17 cellular contexts compared by ENCODE assay signal in the genomic region with DNA sequence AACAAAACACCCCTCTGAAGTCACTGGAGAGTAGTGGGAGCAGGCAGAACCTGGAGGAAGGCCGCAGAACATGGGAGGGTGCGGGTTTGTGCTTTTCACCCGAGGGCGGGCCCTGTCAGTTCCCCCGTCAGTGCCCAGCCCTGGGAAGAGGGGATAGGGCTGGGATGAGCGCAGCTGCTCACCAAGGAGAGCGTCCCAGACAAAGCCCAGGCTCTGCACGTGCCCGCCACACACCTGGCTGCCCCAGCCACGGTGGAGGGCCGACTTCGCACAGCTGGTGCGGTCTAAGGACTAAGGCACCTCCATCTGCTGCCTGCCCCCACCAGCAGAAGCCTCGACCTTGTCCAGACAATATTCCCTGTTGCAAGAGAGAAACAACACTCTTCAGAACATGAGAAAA. TPM values are rescaled to one million over a fixed set of nuclear protein-coding genes. Genes with fewer than 3 reads are reported as not detected.
A peak's percentile ranks its signal among the peaks of the same experiment; 100 is the strongest.
DNase-seq lines count a peak whose midpoint lies in the region; ATAC-seq and TF ChIP-seq lines count a peak whose summit lies in the region.
"Had no signal": no experiment of that assay in that cellular context is flagged by ENCODE, and none has a peak within 500 bp of the region (broad histone marks: within the 10 kb centered on the region; RNA-seq: fewer than 3 reads in every experiment).

No MANE protein-coding gene starts in this region.

- no peak overlapping the region for H3K23ac ChIP-seq in mesenchymal stem cell (ENCODE audit: low read length in 2 of 2)

- peaks cover 10% of the 10 kb centered on the region for H3K4me1 ChIP-seq in mesenchymal stem cell (ENCODE audit: control insufficient read depth, insufficient read depth, low read depth, low read length)
- H3K4me1 ChIP-seq in upper lobe of right lung = peaks cover 4% of the 10 kb centered on the region

- no peaks in the 10 kb centered on the region for H3K27me3 ChIP-seq in mesenchymal stem cell (ENCODE audit: control insufficient read depth in 1 of 2, insufficient read depth in 1 of 2, low read length in 2 of 2)
- H3K27me3 ChIP-seq in upper lobe of right lung = no peaks in the 10 kb centered on the region
- H3K27me3 ChIP-seq in brain microvascular endothelial cell (replicated peaks) = no peaks in the 10 kb centered on the region
- H3K27me3 ChIP-seq: BLaER1 had no signal

- H2BK120ac ChIP-seq in mesenchymal stem cell (ENCODE audit: low read depth, low read length) = no peak overlapping the region

- no peak overlapping the region for H4K91ac ChIP-seq in mesenchymal stem cell (ENCODE audit: low read length)

- no peak overlapping the region for H2BK15ac ChIP-seq in mesenchymal stem cell (ENCODE audit: low read depth, poor library complexity, severe bottlenecking)

- no peak overlapping the region for H3K4me3 Mint-ChIP-seq in natural killer cell treated with Interleukin-12 subunit alpha and Interleukin-12 subunit beta and Interleukin-15 and Interleukin-18, amount 100 ng/mL, for 72 hours
- H3K4me3 Mint-ChIP-seq in natural killer cell (no peak overlapping the region), chondrocyte (ENCODE audit: unreplicated experiment) (no peak overlapping the region)
- H3K4me3 Mint-ChIP-seq: CD8-positive, alpha-beta memory T cell; HFFc6 had no signal

- H3K4me3 ChIP-seq in mesenchymal stem cell (ENCODE audit: insufficient read depth in 1 of 2, low read depth in 1 of 2, low read length in 2 of 2) (no peak overlapping the region), upper lobe of right lung (no peak overlapping the region), brain microvascular endothelial cell (ENCODE audit: low read depth, low read length) (no peak overlapping the region)
- H3K4me3 ChIP-seq: BLaER1 had no signal

- ATAC-seq in natural killer cell treated with Interleukin-12 subunit alpha and Interleukin-12 subunit beta and Interleukin-15 and Interleukin-18, amount 100 ng/mL, for 72 hours = no peak
- no peak for ATAC-seq in natural killer cell
- no peak for ATAC-seq in upper lobe of right lung
- ATAC-seq in HG02623 (IDR thresholded peaks at IDR 0.05; ENCODE audit: unreplicated experiment) = no peak

- H2BK5ac ChIP-seq in mesenchymal stem cell (ENCODE audit: low read depth, low read length, poor library complexity, severe bottlenecking) = no peak overlapping the region

- no peak overlapping the region for H4K8ac ChIP-seq in mesenchymal stem cell (ENCODE audit: low read length)

- H3K4me2 ChIP-seq in mesenchymal stem cell (ENCODE audit: low read length, poor library complexity, severe bottlenecking) = no peak overlapping the region
- H3K4me2 ChIP-seq: BLaER1 had no signal

- DNase-seq in natural killer cell treated with Interleukin-12 subunit alpha and Interleukin-12 subunit beta and Interleukin-15 and Interleukin-18, amount 100 ng/mL, for 72 hours (ENCODE audit: low spot score) = peak; percentile 38
- no peak for DNase-seq in natural killer cell
- peak; percentile 66 for DNase-seq in chondrocyte (ENCODE audit: low spot score)
- no peak for DNase-seq in mesenchymal stem cell
- DNase-seq in upper lobe of right lung = peak; percentile 46
- no peak for DNase-seq in AG08395 (ENCODE audit: low spot score)
- DNase-seq in brain microvascular endothelial cell = no peak
- DNase-seq: AML-193; Caco-2; CD8-positive, alpha-beta memory T cell; DND-41; GDM1; HCEC 1CT; HFFc6 had no signal

- H3K9me3 ChIP-seq in mesenchymal stem cell (ENCODE audit: control insufficient read depth, low read length) = no peaks in the 10 kb centered on the region
- H3K9me3 ChIP-seq in upper lobe of right lung = no peaks in the 10 kb centered on the region
- H3K9me3 ChIP-seq: BLaER1, Caco-2 had no signal

- H3K79me1 ChIP-seq in mesenchymal stem cell (replicated peaks; ENCODE audit: low read length, poor library complexity, severe bottlenecking) = peaks cover 49% of the 10 kb centered on the region

- H3K18ac ChIP-seq in mesenchymal stem cell (ENCODE audit: low read depth in 1 of 2, low read length in 2 of 2) = no peak overlapping the region

- in situ Hi-C loops in brain microvascular endothelial cell (cut with HindIII; ENCODE audit: low pct_ligation_motif_present, low sequenced_read_pairs) = no loop called here

- no peak overlapping the region for H2AFZ ChIP-seq in mesenchymal stem cell (ENCODE audit: low read depth, low read length)

- 92% methylated on average over 14 of the region's 14 CpGs for WGBS in mesenchymal stem cell

- H3K27me3 Mint-ChIP-seq in natural killer cell treated with Interleukin-12 subunit alpha and Interleukin-12 subunit beta and Interleukin-15 and Interleukin-18, amount 100 ng/mL, for 72 hours = no peaks in the 10 kb centered on the region
- H3K27me3 Mint-ChIP-seq in natural killer cell (ENCODE audit: low read depth in 2 of 2) (no peaks in the 10 kb centered on the region), chondrocyte (ENCODE audit: low read depth) (no peaks in the 10 kb centered on the region)
- H3K27me3 Mint-ChIP-seq: CD8-positive, alpha-beta memory T cell had no signal

- no peak overlapping the region for H2AK5ac ChIP-seq in mesenchymal stem cell (ENCODE audit: low read length, severe bottlenecking)

- peaks cover 22% of the 10 kb centered on the region for H3K36me3 Mint-ChIP-seq in natural killer cell treated with Interleukin-12 subunit alpha and Interleukin-12 subunit beta and Interleukin-15 and Interleukin-18, amount 100 ng/mL, for 72 hours
- H3K36me3 Mint-ChIP-seq in natural killer cell (peaks cover 15% of the 10 kb centered on the region), chondrocyte (ENCODE audit: low read depth) (peaks cover 20% of the 10 kb centered on the region)

- peaks cover 44 to 77% of the 10 kb centered on the region in 2 experiments for H3K36me3 ChIP-seq in mesenchymal stem cell (ENCODE audit: control insufficient read depth in 1 of 2, insufficient read depth in 2 of 2, low read depth in 1 of 2, low read length in 2 of 2)
- peaks cover 58% of the 10 kb centered on the region for H3K36me3 ChIP-seq in upper lobe of right lung
- peaks cover 8% of the 10 kb centered on the region for H3K36me3 ChIP-seq in brain microvascular endothelial cell (replicated peaks)

- H3K9me3 Mint-ChIP-seq in natural killer cell treated with Interleukin-12 subunit alpha and Interleukin-12 subunit beta and Interleukin-15 and Interleukin-18, amount 100 ng/mL, for 72 hours = no peaks in the 10 kb centered on the region
- no peaks in the 10 kb centered on the region for H3K9me3 Mint-ChIP-seq in natural killer cell
- H3K9me3 Mint-ChIP-seq in chondrocyte (ENCODE audit: low read depth) = no peaks in the 10 kb centered on the region
- H3K9me3 Mint-ChIP-seq: CD8-positive, alpha-beta memory T cell; HFFc6; IgD-negative memory B cell had no signal

- TF ChIP-seq CTCF in natural killer cell (IDR thresholded peaks at IDR 0.05) (no peak), chondrocyte (IDR thresholded peaks at IDR 0.05) (no peak), upper lobe of right lung (IDR thresholded peaks at IDR 0.05) (no peak), brain microvascular endothelial cell (IDR thresholded peaks at IDR 0.05; ENCODE audit: low read depth, low read length, missing control alignments) (no peak)

- no peak overlapping the region for H3K14ac ChIP-seq in mesenchymal stem cell (ENCODE audit: low read length in 2 of 2)

- no peak overlapping the region for H3K4ac ChIP-seq in mesenchymal stem cell (ENCODE audit: low read depth in 1 of 2, low read length in 2 of 2)

- H3K4me1 Mint-ChIP-seq in natural killer cell treated with Interleukin-12 subunit alpha and Interleukin-12 subunit beta and Interleukin-15 and Interleukin-18, amount 100 ng/mL, for 72 hours (ENCODE audit: low read depth in 2 of 2) = peaks cover 20 to 21% of the 10 kb centered on the region in 2 donors
- H3K4me1 Mint-ChIP-seq in natural killer cell (peaks cover 12 to 19% of the 10 kb centered on the region in 2 donors), chondrocyte (ENCODE audit: low read depth) (peaks cover 16% of the 10 kb centered on the region)

- H2BK12ac ChIP-seq in mesenchymal stem cell (ENCODE audit: low read length in 2 of 2) = no peak overlapping the region

- no peak overlapping the region for H3K27ac Mint-ChIP-seq in natural killer cell treated with Interleukin-12 subunit alpha and Interleukin-12 subunit beta and Interleukin-15 and Interleukin-18, amount 100 ng/mL, for 72 hours
- H3K27ac Mint-ChIP-seq in natural killer cell (no peak overlapping the region), chondrocyte (ENCODE audit: unreplicated experiment) (no peak overlapping the region)
- H3K27ac Mint-ChIP-seq: HFFc6, IgD-negative memory B cell had no signal

- H3K27ac ChIP-seq in mesenchymal stem cell (ENCODE audit: low read length, poor library complexity, severe bottlenecking) (no peak overlapping the region), upper lobe of right lung (no peak overlapping the region), brain microvascular endothelial cell (no peak overlapping the region)
- H3K27ac ChIP-seq: BLaER1 had no signal

- peak overlapping the region; percentile 38 for H3K9ac ChIP-seq in mesenchymal stem cell (ENCODE audit: low read length)
- H3K9ac ChIP-seq: BLaER1 had no signal

- intact Hi-C loops in natural killer cell (cut with micrococcal nuclease) (no loop called here), upper lobe of right lung (cut with DNase I) (no loop called here)

RNA-seq across cellular contexts. Expression of a gene that starts 39.5 kb away (rescaled TPM):
- 10 to 100 TPM; 15.7 to 15.9 TPM for total RNA-seq in natural killer cell treated with Interleukin-12 subunit alpha and Interleukin-12 subunit beta and Interleukin-15 and Interleukin-18, amount 100 ng/mL, for 72 hours
- total RNA-seq in natural killer cell (10 to 100 TPM; 12.2 to 20.9 (median 19.2) TPM), chondrocyte (28.0 to 29.6 TPM (median 29.6 TPM) in 3 replicates), upper lobe of right lung (27.2 TPM)
- 24.1 TPM for polyA plus RNA-seq in mesenchymal stem cell (2013, experiment 1 of 2)
- polyA plus RNA-seq in mesenchymal stem cell (2013, experiment 2 of 2) = 23.5 TPM

Comparison
In these comparisons a context has a peak if more than half of its experiments do, and no peak if none do; other contexts are left out.
1. DNase-seq: peak in natural killer cell treated with Interleukin-12 subunit alpha and Interleukin-12 subunit beta and Interleukin-15 and Interleukin-18, amount 100 ng/mL, for 72 hours (single experiment), chondrocyte (single experiment) and upper lobe of right lung (single experiment); none in natural killer cell (single experiment), mesenchymal stem cell (single experiment), AG08395 (single experiment) and brain microvascular endothelial cell (single experiment).